8 cellular contexts compared by ENCODE assay signal in genomic region chr12:59320112-59320511, GRCh38.
"Had no signal": no experiment of that assay in that cellular context is flagged by ENCODE, and none has a peak within 500 bp of the region (broad histone marks: within the 10 kb centered on the region; RNA-seq: fewer than 3 reads in every experiment).

No MANE protein-coding gene starts in this region.

- FAIRE-seq: G401.6, GM12878, GM12891, GM12892, GM18507, GM19239 had no signal

- H3K4me3 ChIP-seq: GM12878 had no signal

- ATAC-seq: GM12878 had no signal

- DNase-seq: GDM1, GF-D8 had no signal
